In the genomic region with DNA sequence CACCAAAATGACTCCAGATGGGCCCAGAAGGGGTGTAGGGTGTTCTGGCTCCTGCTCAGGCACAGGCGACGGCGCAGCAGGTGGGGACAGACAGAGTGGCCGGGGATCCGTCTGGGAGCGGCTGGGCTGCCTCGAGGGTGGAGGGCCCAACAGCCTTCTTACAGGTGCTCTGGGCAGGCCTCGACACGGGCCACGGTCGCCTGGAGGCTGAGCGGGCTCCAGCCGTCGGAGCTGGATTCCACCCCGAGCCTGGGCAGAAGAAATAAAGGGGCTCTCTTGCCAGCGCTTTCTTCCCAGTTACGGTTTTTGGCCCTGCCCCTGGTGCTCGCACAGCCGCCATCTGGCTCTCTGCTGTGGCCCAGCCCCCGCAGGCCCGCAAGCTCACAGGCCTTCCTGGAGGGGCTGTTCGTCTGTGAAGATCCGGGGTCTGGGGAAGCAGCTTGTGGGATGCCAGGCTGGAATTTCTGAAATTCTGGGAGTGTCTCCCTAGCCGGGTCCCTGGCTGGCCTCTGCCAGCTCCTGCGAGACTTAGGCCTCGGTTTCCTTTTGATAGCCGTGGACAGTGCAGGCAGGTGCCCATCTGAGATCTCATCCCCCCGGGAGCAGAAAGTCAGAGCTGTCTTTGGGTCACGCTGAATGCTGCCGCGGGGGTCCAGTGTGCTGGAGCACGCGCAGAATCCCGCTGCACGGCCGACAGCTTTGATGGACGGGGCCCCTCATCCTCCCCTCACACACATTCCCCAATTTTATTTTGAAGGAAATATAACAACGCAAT, we compare ENCODE assay signal across 28 cellular contexts.
DNase-seq lines count a peak whose midpoint lies in the region; ATAC-seq and TF ChIP-seq lines count a peak whose summit lies in the region.
"Had no signal": no experiment of that assay in that cellular context is flagged by ENCODE, and none has a peak within 500 bp of the region (broad histone marks: within the 10 kb centered on the region; RNA-seq: fewer than 3 reads in every experiment).

No MANE protein-coding gene starts in this region.

- intact Hi-C loops in cardiac septum (cut with DNase I) (no loop called here), OCI-LY7 (cut with micrococcal nuclease; ENCODE audit: unreplicated experiment) (no loop called here)

- no peak overlapping the region for H3K4me2 ChIP-seq in OCI-LY7 (ENCODE audit: low read length)

- H3K27ac Mint-ChIP-seq in type B pancreatic cell, result no peak overlapping the region
- H3K27ac Mint-ChIP-seq: activated CD8-positive, alpha-beta T cell treated with anti-CD3 and anti-CD28 coated beads for 36 hours; activated naive CD4-positive, alpha-beta T cell treated with anti-CD3 and anti-CD28 coated beads for 36 hours; stimulated activated naive B cell treated with anti-CD40 and anti-IgM and Interleukin-4, amounts not matched to agents 10 μg/mL and 1 μg/mL and 100 μg/mL, for 72 hours had no signal

- CTCF ChIA-PET in OCI-LY7 (lab: Charles Lee; ENCODE audit: unreplicated experiment), result no interaction called here

- BruUV-seq in OCI-LY7 (replicated peaks; lab: Mats Ljungman, UMichigan), result no TSS peak

- no peaks in the 10 kb centered on the region for H3K9me3 Mint-ChIP-seq in type B pancreatic cell
- H3K9me3 Mint-ChIP-seq: activated CD8-positive, alpha-beta T cell treated with anti-CD3 and anti-CD28 coated beads for 36 hours; activated naive CD4-positive, alpha-beta T cell treated with anti-CD3 and anti-CD28 coated beads for 36 hours; stimulated activated naive B cell treated with anti-CD40 and anti-IgM and Interleukin-4, amounts not matched to agents 10 μg/mL and 1 μg/mL and 100 μg/mL, for 72 hours had no signal

- H3K9me3 ChIP-seq in right atrium auricular region, result no peaks in the 10 kb centered on the region
- H3K9me3 ChIP-seq in WERI-Rb-1 (ENCODE audit: severe bottlenecking), result no peaks in the 10 kb centered on the region
- no peaks in the 10 kb centered on the region for H3K9me3 ChIP-seq in OCI-LY7 (ENCODE audit: low read length)
- H3K9me3 ChIP-seq: BLaER1 treated with 17β-estradiol and CSF1 and Interleukin-3, amounts not matched to agents 10 nM and 100 nM; prostate gland; uterus had no signal

- H3K4me1 Mint-ChIP-seq in type B pancreatic cell (ENCODE audit: unreplicated experiment), result no peaks in the 10 kb centered on the region
- H3K4me1 Mint-ChIP-seq: stimulated activated naive B cell treated with anti-CD40 and anti-IgM and Interleukin-4, amounts not matched to agents 10 μg/mL and 1 μg/mL and 100 μg/mL, for 72 hours had no signal

- no peak overlapping the region for H3K4me3 Mint-ChIP-seq in type B pancreatic cell
- H3K4me3 Mint-ChIP-seq: activated CD8-positive, alpha-beta T cell treated with anti-CD3 and anti-CD28 coated beads for 36 hours; activated naive CD4-positive, alpha-beta T cell treated with anti-CD3 and anti-CD28 coated beads for 36 hours; stimulated activated naive B cell treated with anti-CD40 and anti-IgM and Interleukin-4, amounts not matched to agents 10 μg/mL and 1 μg/mL and 100 μg/mL, for 72 hours had no signal

- no peaks in the 10 kb centered on the region for H3K79me2 ChIP-seq in OCI-LY7 (ENCODE audit: insufficient read depth, low read depth, low read length)

- H3K36me3 ChIP-seq in right atrium auricular region (no peaks in the 10 kb centered on the region), WERI-Rb-1 (no peaks in the 10 kb centered on the region), OCI-LY7 (ENCODE audit: insufficient read depth, low read length) (no peaks in the 10 kb centered on the region)
- H3K36me3 ChIP-seq: BLaER1 treated with 17β-estradiol and CSF1 and Interleukin-3, amounts not matched to agents 10 nM and 100 nM; cardiac muscle cell; left lung; prostate gland; uterus had no signal

- H3K27me3 Mint-ChIP-seq in type B pancreatic cell, result peaks cover 18% of the 10 kb centered on the region

- H3K4me3 ChIP-seq in right atrium auricular region, result no peak overlapping the region
- no peak overlapping the region for H3K4me3 ChIP-seq in WERI-Rb-1 (ENCODE audit: low read depth, low read length)
- no peak overlapping the region for H3K4me3 ChIP-seq in OCI-LY7 (ENCODE audit: low read depth, low read length, poor library complexity, severe bottlenecking)
- H3K4me3 ChIP-seq: BLaER1 treated with 17β-estradiol and CSF1 and Interleukin-3, amounts not matched to agents 10 nM and 100 nM; cardiac muscle cell; left lung; prostate gland; uterus had no signal

- no peaks in the 10 kb centered on the region for H3K36me3 Mint-ChIP-seq in type B pancreatic cell
- H3K36me3 Mint-ChIP-seq: stimulated activated naive B cell treated with anti-CD40 and anti-IgM and Interleukin-4, amounts not matched to agents 10 μg/mL and 1 μg/mL and 100 μg/mL, for 72 hours had no signal

- H3K4me1 ChIP-seq in right atrium auricular region (no peaks in the 10 kb centered on the region), OCI-LY7 (ENCODE audit: insufficient read depth, low read length, poor library complexity, severe bottlenecking) (no peaks in the 10 kb centered on the region)
- H3K4me1 ChIP-seq: left lung, prostate gland, uterus had no signal

- H3K27me3 ChIP-seq in right atrium auricular region, result no peaks in the 10 kb centered on the region
- H3K27me3 ChIP-seq in WERI-Rb-1 (ENCODE audit: insufficient read depth, low read depth, severe bottlenecking), result no peaks in the 10 kb centered on the region
- H3K27me3 ChIP-seq: BLaER1 treated with 17β-estradiol and CSF1 and Interleukin-3, amounts not matched to agents 10 nM and 100 nM; cardiac muscle cell; uterus had no signal

- no peaks in the 10 kb centered on the region for H3K9me2 ChIP-seq in OCI-LY7 (ENCODE audit: insufficient read depth, low read length)

- POLR2A ChIA-PET in OCI-LY7 (lab: Charles Lee), result no interaction called here

- H3K27ac ChIP-seq in right atrium auricular region (no peak overlapping the region), WERI-Rb-1 (peak overlapping the region; percentile 49), OCI-LY7 (ENCODE audit: low read depth, low read length, poor library complexity, severe bottlenecking) (no peak overlapping the region)
- H3K27ac ChIP-seq: BLaER1 treated with 17β-estradiol and CSF1 and Interleukin-3, amounts not matched to agents 10 nM and 100 nM; cardiac muscle cell; left lung; prostate gland; uterus had no signal

- no peak overlapping the region for H2AFZ ChIP-seq in OCI-LY7 (ENCODE audit: low read length)

- H4K20me1 ChIP-seq in OCI-LY7 (ENCODE audit: insufficient read depth, low read length), result no peaks in the 10 kb centered on the region
- H4K20me1 ChIP-seq: BLaER1 treated with 17β-estradiol and CSF1 and Interleukin-3, amounts not matched to agents 10 nM and 100 nM had no signal

- no peak for ATAC-seq in HG03354 (IDR thresholded peaks at IDR 0.05; ENCODE audit: poor library complexity, severe bottlenecking, unreplicated experiment)
- ATAC-seq: activated CD8-positive, alpha-beta T cell treated with anti-CD3 and anti-CD28 coated beads for 36 hours; left lung; stimulated activated naive B cell treated with anti-CD40 and anti-IgM and Interleukin-4, amounts not matched to agents 10 μg/mL and 1 μg/mL and 100 μg/mL, for 72 hours had no signal

- DNase-seq in cardiac septum (ENCODE audit: low spot score), result peak; percentile 74
- no peak for DNase-seq in right atrium auricular region (ENCODE audit: low spot score)
- DNase-seq in WERI-Rb-1, result peak; percentile 41
- DNase-seq in left kidney (ENCODE audit: low read depth, low spot score), result peak; percentile 27
- peak; percentile 64 for DNase-seq in type B pancreatic cell (ENCODE audit: extremely low spot score, unreplicated experiment)
- DNase-seq in COR-L47 (lab: John Stamatoyannopoulos, UW), result no peak
- no peak for DNase-seq in OCI-LY7 (ENCODE audit: low spot score)
- DNase-seq: ACHN; activated CD8-positive, alpha-beta T cell treated with anti-CD3 and anti-CD28 coated beads for 36 hours; activated naive CD4-positive, alpha-beta T cell treated with anti-CD3 and anti-CD28 coated beads for 36 hours; amygdala; Calu3; dermis blood vessel endothelial cell; EL; HCEC 1CT; left lung; MV-4-11; NCI-H2227 treated with DMSO at 0.1 percent for 48 hours; NK-92 treated with Interleukin-12 subunit alpha and Interleukin-12 subunit beta, amount 100 ng/mL, for 24 hours; small intestine; stimulated activated CD4-positive, alpha-beta T cell treated with anti-CD3 and anti-CD28 coated beads, Interleukin-2, amount 100 ng/mL, for 48 hours; stimulated activated naive B cell treated with anti-CD40 and anti-IgM and Interleukin-4, amounts not matched to agents 10 μg/mL and 1 μg/mL and 100 μg/mL, for 72 hours; T-helper 9 cell had no signal

- TF ChIP-seq CTCF in right atrium auricular region (IDR thresholded peaks at IDR 0.05), result no peak
- TF ChIP-seq CTCF in WERI-Rb-1 (IDR thresholded peaks at IDR 0.05; ENCODE audit: low read depth, low read length), result no peak
- TF ChIP-seq CTCF in type B pancreatic cell (conservative IDR thresholded peaks at IDR 0.05), result no peak
- TF ChIP-seq CTCF in OCI-LY7 (conservative IDR thresholded peaks at IDR 0.05; ENCODE audit: low read length), result no peak

Comparison
In these comparisons a context has a peak if more than half of its experiments do, and no peak if none do; other contexts are left out.
1. DNase-seq: peak in cardiac septum (single experiment), WERI-Rb-1 (single experiment), left kidney (single experiment) and type B pancreatic cell (single experiment); none in right atrium auricular region (single experiment), COR-L47 (single experiment) and OCI-LY7 (single experiment).